In genomic region chr2:110482697-110483096, GRCh38 we compare ENCODE assay signal across 2 cellular contexts. TPM values are rescaled to one million over a fixed set of nuclear protein-coding genes. Genes with fewer than 3 reads are reported as not detected.
"Had no signal": no experiment of that assay in that cellular context is flagged by ENCODE, and none has a peak within 500 bp of the region (broad histone marks: within the 10 kb centered on the region; RNA-seq: fewer than 3 reads in every experiment).

No MANE protein-coding gene starts in this region.

RNA-seq across cellular contexts. Expression of gene LIMS4, which starts 10.1 kb away (rescaled TPM):
- total RNA-seq: left lobe of liver had no signal
- polyA plus RNA-seq: liver had no signal
